15 cellular contexts compared by ENCODE assay signal in genomic region chr11:58561394-58562102, GRCh38. TPM values are rescaled to one million over a fixed set of nuclear protein-coding genes. Genes with fewer than 3 reads are reported as not detected.
DNase-seq lines count a peak whose midpoint lies in the region; ATAC-seq and TF ChIP-seq lines count a peak whose summit lies in the region.
"Had no signal": no experiment of that assay in that cellular context is flagged by ENCODE, and none has a peak within 500 bp of the region (broad histone marks: within the 10 kb centered on the region; RNA-seq: fewer than 3 reads in every experiment).

No MANE protein-coding gene starts in this region.

- no peaks in the 10 kb centered on the region for H3K27me3 Mint-ChIP-seq in HFFc6 (ENCODE audit: insufficient read depth)
- no peaks in the 10 kb centered on the region for H3K27me3 Mint-ChIP-seq in nephron (ENCODE audit: low read depth)
- H3K27me3 Mint-ChIP-seq in stimulated activated naive B cell treated with anti-CD40 and anti-IgM and Interleukin-4, amounts not matched to agents 10 μg/mL and 1 μg/mL and 100 μg/mL, for 72 hours, result no peaks in the 10 kb centered on the region
- H3K27me3 Mint-ChIP-seq: activated CD4-positive, alpha-beta memory T cell treated with anti-CD3 and anti-CD28 coated beads for 36 hours had no signal

- H3K9me3 Mint-ChIP-seq in HFFc6 (no peaks in the 10 kb centered on the region), nephron (no peaks in the 10 kb centered on the region)
- H3K9me3 Mint-ChIP-seq in stimulated activated naive B cell treated with anti-CD40 and anti-IgM and Interleukin-4, amounts not matched to agents 10 μg/mL and 1 μg/mL and 100 μg/mL, for 72 hours, result no peaks in the 10 kb centered on the region
- H3K9me3 Mint-ChIP-seq: activated CD4-positive, alpha-beta memory T cell treated with anti-CD3 and anti-CD28 coated beads for 36 hours had no signal

- H3K27me3 ChIP-seq in suprapubic skin, result no peaks in the 10 kb centered on the region

- peak overlapping the region; percentile 48; the same call in 1 of the 2 replicates for H3K27ac Mint-ChIP-seq in HFFc6
- H3K27ac Mint-ChIP-seq in nephron, result peak overlapping the region; percentile 40 to 63 (median 58)
- no peak overlapping the region for H3K27ac Mint-ChIP-seq in stimulated activated naive B cell treated with anti-CD40 and anti-IgM and Interleukin-4, amounts not matched to agents 10 μg/mL and 1 μg/mL and 100 μg/mL, for 72 hours

- H3K4me3 ChIP-seq in fibroblast of mammary gland (ENCODE audit: control insufficient read depth, low read depth, low read length) (no peak overlapping the region), suprapubic skin (no peak overlapping the region)
- H3K4me3 ChIP-seq: lung had no signal

- H3K36me3 Mint-ChIP-seq in HFFc6 (ENCODE audit: low read depth) (peaks cover 39% of the 10 kb centered on the region), nephron (ENCODE audit: low read depth) (peaks cover 6% of the 10 kb centered on the region)
- peaks cover 42 to 45% of the 10 kb centered on the region in 2 donors for H3K36me3 Mint-ChIP-seq in stimulated activated naive B cell treated with anti-CD40 and anti-IgM and Interleukin-4, amounts not matched to agents 10 μg/mL and 1 μg/mL and 100 μg/mL, for 72 hours

- 58% methylated on average over 2 of the region's 2 CpGs for WGBS in suprapubic skin

- no peak for ATAC-seq in stimulated activated naive B cell treated with anti-CD40 and anti-IgM and Interleukin-4, amounts not matched to agents 10 μg/mL and 1 μg/mL and 100 μg/mL, for 72 hours (replicated peaks)

- no peak for TF ChIP-seq POLR2A in suprapubic skin (IDR thresholded peaks at IDR 0.05)

- in situ Hi-C loops in ACHN (cut with HindIII; ENCODE audit: low pct_ligation_motif_present, low pct_unique_long_range_greater_than_20kb, low sequenced_read_pairs), result no loop called here

- DNase-seq in ACHN (peak; percentile 78), HFFc6 (no peak), fibroblast of mammary gland (ENCODE audit: low read depth) (peak; percentile 16), HUDEP-2 (lab: John Stamatoyannopoulos, UW; ENCODE audit: unreplicated experiment in 76 of 76) (no peak), suprapubic skin (ENCODE audit: low spot score in 2 of 2) (no peak), NCI-H1105 (lab: John Stamatoyannopoulos, UW) (no peak)
- DNase-seq in stimulated activated naive B cell treated with anti-CD40 and anti-IgM and Interleukin-4, amounts not matched to agents 10 μg/mL and 1 μg/mL and 100 μg/mL, for 72 hours, result no peak
- DNase-seq: activated CD4-positive, alpha-beta memory T cell treated with anti-CD3 and anti-CD28 coated beads for 36 hours; activated gamma-delta T cell; NCI-H1694 had no signal

- TF ChIP-seq EP300 in suprapubic skin (IDR thresholded peaks at IDR 0.05), result no peak

- no peaks in the 10 kb centered on the region for H3K9me3 ChIP-seq in suprapubic skin

- TF ChIP-seq CTCF in HFFc6 (IDR thresholded peaks at IDR 0.05), result no peak
- TF ChIP-seq CTCF in fibroblast of mammary gland (conservative IDR thresholded peaks at IDR 0.05; ENCODE audit: control insufficient read depth, insufficient read depth, low read depth, low read length), result no peak
- no peak for TF ChIP-seq CTCF in nephron (IDR thresholded peaks at IDR 0.05; ENCODE audit: unreplicated experiment in 3 of 3)
- no peak for TF ChIP-seq CTCF in suprapubic skin (IDR thresholded peaks at IDR 0.05)

- H3K27ac ChIP-seq in suprapubic skin, result no peak overlapping the region
- H3K27ac ChIP-seq: parathyroid adenoma had no signal

- no peaks in the 10 kb centered on the region for H3K4me1 ChIP-seq in suprapubic skin
- H3K4me1 ChIP-seq: parathyroid adenoma had no signal

- H3K4me1 Mint-ChIP-seq in HFFc6 (ENCODE audit: low read depth), result peaks cover 51% of the 10 kb centered on the region
- peaks cover 5% of the 10 kb centered on the region for H3K4me1 Mint-ChIP-seq in nephron
- H3K4me1 Mint-ChIP-seq in stimulated activated naive B cell treated with anti-CD40 and anti-IgM and Interleukin-4, amounts not matched to agents 10 μg/mL and 1 μg/mL and 100 μg/mL, for 72 hours, result peaks cover 17 to 44% of the 10 kb centered on the region in 2 donors

- H3K36me3 ChIP-seq in suprapubic skin, result peaks cover 9% of the 10 kb centered on the region

- no peak overlapping the region for H3K4me3 Mint-ChIP-seq in HFFc6
- H3K4me3 Mint-ChIP-seq in nephron, result no peak overlapping the region
- no peak overlapping the region for H3K4me3 Mint-ChIP-seq in stimulated activated naive B cell treated with anti-CD40 and anti-IgM and Interleukin-4, amounts not matched to agents 10 μg/mL and 1 μg/mL and 100 μg/mL, for 72 hours
- H3K4me3 Mint-ChIP-seq: activated CD4-positive, alpha-beta memory T cell treated with anti-CD3 and anti-CD28 coated beads for 36 hours had no signal

RNA-seq across cellular contexts. Expression of gene LPXN, which starts 14.1 kb away (rescaled TPM):
- 100 to 1,000 TPM in 4 of 6 experiments, 10 to 100 TPM in 2; 51.0 to 154 (median 119) TPM for total RNA-seq in HFFc6 (2021; fragmentation: NEBNext Ultra II Directional; extraction: Animal tissue kit (Norgen Biotek cat#: 25700))
- 1 to 10 TPM; 2.9 to 5.5 (median 4.0) TPM for total RNA-seq in suprapubic skin

RNA-seq across cellular contexts. Expression of gene ZFP91, which starts 17.3 kb away (rescaled TPM):
- total RNA-seq in HFFc6 (2021; fragmentation: NEBNext Ultra II Directional; extraction: Animal tissue kit (Norgen Biotek cat#: 25700)), result 10 to 100 TPM; 51.9 to 69.1 (median 59.4) TPM
- total RNA-seq in suprapubic skin, result 10 to 100 TPM; 45.9 to 52.4 (median 47.5) TPM

RNA-seq across cellular contexts. Expression of gene OR5B21, which starts 53.6 kb away (rescaled TPM):
- under 1 TPM in 1 of 6 experiments, not detected in 5; 0.31 TPM for total RNA-seq in HFFc6 (2021; fragmentation: NEBNext Ultra II Directional; extraction: Animal tissue kit (Norgen Biotek cat#: 25700))
- total RNA-seq in suprapubic skin, result not detected
- total RNA-seq: activated CD4-positive, alpha-beta memory T cell treated with anti-CD3 and anti-CD28 coated beads for 36 hours; cardiac septum; ureter had no signal

Comparison
In these comparisons a context has a peak if more than half of its experiments do, and no peak if none do; other contexts are left out.
1. DNase-seq: peak in ACHN (single experiment) and fibroblast of mammary gland (single experiment); none in HFFc6 (single experiment), HUDEP-2 (0 of 76), suprapubic skin (0 of 2), stimulated activated naive B cell treated with anti-CD40 and anti-IgM and Interleukin-4, amounts not matched to agents 10 μg/mL and 1 μg/mL and 100 μg/mL, for 72 hours (single experiment) and NCI-H1105 (single experiment).
2. RNA of gene LPXN, which starts 14.1 kb away (total RNA-seq): 51.0 to 154 TPM in HFFc6; 2.9 to 5.5 TPM in suprapubic skin; every median in the first group is over 4 times any median in the second.